In genomic region chr4:24656906-24657305, GRCh38 we compare ENCODE assay signal across 23 cellular contexts.
"Had no signal": no experiment of that assay in that cellular context is flagged by ENCODE, and none has a peak within 500 bp of the region (broad histone marks: within the 10 kb centered on the region; RNA-seq: fewer than 3 reads in every experiment).

No MANE protein-coding gene starts in this region.

- H3K4me2 ChIP-seq: hepatocyte, smooth muscle cell had no signal

- H3K27me3 ChIP-seq: gastroesophageal sphincter, hepatocyte, pancreas, sigmoid colon, suprapubic skin, uterus had no signal

- H2AFZ ChIP-seq: hepatocyte had no signal

- H3K4me1 ChIP-seq: pancreas, prostate gland, sigmoid colon, uterus had no signal

- H3K4me3 Mint-ChIP-seq: activated B cell treated with CpG ODN at 0.5 μM for 24 hours; activated CD8-positive, alpha-beta T cell treated with anti-CD3 and anti-CD28 coated beads for 36 hours; activated T-cell treated with anti-CD3 and anti-CD28 coated beads, Interleukin-2, amount 50 U/mL, for 4 hours; type B pancreatic cell had no signal

- DNase-seq: activated B cell treated with CpG ODN at 0.5 μM for 24 hours; activated CD4-positive, alpha-beta T cell treated with anti-CD3 and anti-CD28 coated beads, Interleukin-2, amount 50 U/mL, for 1 hour; activated CD8-positive, alpha-beta T cell treated with anti-CD3 and anti-CD28 coated beads for 36 hours; activated naive CD4-positive, alpha-beta T cell; activated T-cell treated with anti-CD3 and anti-CD28 coated beads, Interleukin-2, amount 50 U/mL, for 4 hours; effector memory CD4-positive, alpha-beta T cell; islet precursor cell; left cardiac atrium; left ventricle myocardium superior; pancreas; sigmoid colon; stimulated activated CD4-positive, alpha-beta T cell treated with anti-CD3 and anti-CD28 coated beads, Interleukin-15, amount 100 ng/mL, for 24 hours; stimulated activated CD4-positive, alpha-beta T cell treated with anti-CD3 and anti-CD28 coated beads, Interleukin-2, amount 100 ng/mL, for 24 hours; stimulated activated naive CD4-positive, alpha-beta T cell; T-helper 2 cell; uterus had no signal

- ATAC-seq: activated CD8-positive, alpha-beta T cell treated with anti-CD3 and anti-CD28 coated beads for 36 hours; activated naive CD4-positive, alpha-beta T cell treated with anti-CD3 and anti-CD28 coated beads, Interleukin-2, amount 50 U/mL, for 72 hours; activated T-cell treated with anti-CD3 and anti-CD28 coated beads, Interleukin-2, amount 50 U/mL, for 4 hours; gastroesophageal sphincter; left cardiac atrium; pancreas had no signal

- H3K27ac Mint-ChIP-seq: activated B cell treated with CpG ODN at 0.5 μM for 24 hours; activated CD8-positive, alpha-beta T cell treated with anti-CD3 and anti-CD28 coated beads for 36 hours; activated naive CD4-positive, alpha-beta T cell treated with anti-CD3 and anti-CD28 coated beads, Interleukin-2, amount 50 U/mL, for 72 hours; type B pancreatic cell had no signal

- H3K9me3 Mint-ChIP-seq: activated B cell treated with CpG ODN at 0.5 μM for 24 hours; activated CD8-positive, alpha-beta T cell treated with anti-CD3 and anti-CD28 coated beads for 36 hours; activated naive CD4-positive, alpha-beta T cell treated with anti-CD3 and anti-CD28 coated beads, Interleukin-2, amount 50 U/mL, for 72 hours; activated T-cell treated with anti-CD3 and anti-CD28 coated beads, Interleukin-2, amount 50 U/mL, for 4 hours; type B pancreatic cell had no signal

- H3K9me3 ChIP-seq: gastroesophageal sphincter, pancreas, prostate gland, sigmoid colon, suprapubic skin, uterus had no signal

- H3K79me2 ChIP-seq: hepatocyte had no signal

- H3K4me3 ChIP-seq: gastroesophageal sphincter, hepatocyte, pancreas, prostate gland, sigmoid colon, smooth muscle cell, suprapubic skin, uterus had no signal

- H3K27ac ChIP-seq: gastroesophageal sphincter, prostate gland, sigmoid colon, suprapubic skin, uterus had no signal

- H3K36me3 Mint-ChIP-seq: activated naive CD4-positive, alpha-beta T cell treated with anti-CD3 and anti-CD28 coated beads, Interleukin-2, amount 50 U/mL, for 72 hours; type B pancreatic cell had no signal

- H3K36me3 ChIP-seq: gastroesophageal sphincter, pancreas, prostate gland, sigmoid colon, suprapubic skin, uterus had no signal

- H3K27me3 Mint-ChIP-seq: type B pancreatic cell had no signal
